ENCODE assay signal across 9 cellular contexts in genomic region chr17:76716146-76716833, GRCh38. TPM values are rescaled to one million over a fixed set of nuclear protein-coding genes. Genes with fewer than 3 reads are reported as not detected.
DNase-seq lines count a peak whose midpoint lies in the region; ATAC-seq and TF ChIP-seq lines count a peak whose summit lies in the region.
"Had no signal": no experiment of that assay in that cellular context is flagged by ENCODE, and none has a peak within 500 bp of the region (broad histone marks: within the 10 kb centered on the region; RNA-seq: fewer than 3 reads in every experiment).

No MANE protein-coding gene starts in this region.

- H3K4me1 Mint-ChIP-seq in activated CD4-positive, alpha-beta memory T cell treated with anti-CD3 and anti-CD28 coated beads, Interleukin-2, amount 10 ng/mL, durations not matched to agents 7 days and 5 days = peaks cover 49% of the 10 kb centered on the region

- no peaks in the 10 kb centered on the region for H3K9me3 Mint-ChIP-seq in activated CD4-positive, alpha-beta memory T cell treated with anti-CD3 and anti-CD28 coated beads, Interleukin-2, amount 10 ng/mL, durations not matched to agents 7 days and 5 days

- intact Hi-C loops in posterior vena cava (cut with DNase I) = loop anchor here in 1 of 2 donors (5.0 kb wide), 1 partner anchor 34 kb away; no protein-coding TSS in a partner anchor

- peak overlapping the region; percentile 86 for H3K27ac Mint-ChIP-seq in activated CD4-positive, alpha-beta memory T cell treated with anti-CD3 and anti-CD28 coated beads, Interleukin-2, amount 10 ng/mL, durations not matched to agents 7 days and 5 days

- no peak overlapping the region for H3K4me3 Mint-ChIP-seq in activated CD4-positive, alpha-beta memory T cell treated with anti-CD3 and anti-CD28 coated beads, Interleukin-2, amount 10 ng/mL, durations not matched to agents 7 days and 5 days

- peak; percentile 48 to 63 for ATAC-seq in activated CD4-positive, CD25-positive, alpha-beta regulatory T cell treated with anti-CD3 and anti-CD28 coated beads, Interleukin-2, amount 50 U/mL, for 24 hours
- ATAC-seq: A549 had no signal

- no peaks in the 10 kb centered on the region for H3K27me3 Mint-ChIP-seq in activated CD4-positive, alpha-beta memory T cell treated with anti-CD3 and anti-CD28 coated beads, Interleukin-2, amount 10 ng/mL, durations not matched to agents 7 days and 5 days

- peaks cover 76% of the 10 kb centered on the region for H3K36me3 Mint-ChIP-seq in activated CD4-positive, alpha-beta memory T cell treated with anti-CD3 and anti-CD28 coated beads, Interleukin-2, amount 10 ng/mL, durations not matched to agents 7 days and 5 days (ENCODE audit: low read depth)

- peak; percentile 62 for TF ChIP-seq POLR2A in erythroblast (IDR thresholded peaks at IDR 0.05; ENCODE audit: low read length)

- POLR2A ChIA-PET in activated CD4-positive, alpha-beta memory T cell treated with anti-CD3 and anti-CD28 coated beads, Interleukin-2, amount 10 ng/mL, durations not matched to agents 7 days and 5 days (lab: Charles Lee) = interaction anchor here (0.9 to 7.4 kb wide), 6 partner anchors 10 to 45 kb away, joined by 3 to 59 read pairs (median 6); partner anchors contain the start of genes JMJD6, METTL23 and MFSD11

- no peak for DNase-seq in activated CD4-positive, CD25-positive, alpha-beta regulatory T cell (lab: John Stamatoyannopoulos, UW)
- DNase-seq in activated CD4-positive, alpha-beta memory T cell treated with anti-CD3 and anti-CD28 coated beads, Interleukin-2, amount 10 ng/mL, durations not matched to agents 7 days and 5 days = peak; percentile 69
- DNase-seq in erythroblast (lab: John Stamatoyannopoulos, UW) (peak; percentile 84 to 86), posterior vena cava (ENCODE audit: low spot score) (peak; percentile 91), NCI-H2029 treated with DMSO at 0.1 percent for 48 hours (lab: John Stamatoyannopoulos, UW) (no peak), DMS153 treated with DMSO at 0.1 percent for 48 hours (lab: John Stamatoyannopoulos, UW; ENCODE audit: unreplicated experiment) (no peak), germinal center (ENCODE audit: low spot score) (no peak)

- CTCF ChIA-PET in activated CD4-positive, alpha-beta memory T cell treated with anti-CD3 and anti-CD28 coated beads, Interleukin-2, amount 10 ng/mL, durations not matched to agents 7 days and 5 days (lab: Charles Lee) = interaction anchor here (0.9 to 5.8 kb wide), 3 partner anchors 8 to 35 kb away, joined by 4 to 36 read pairs (median 6); partner anchors contain the start of genes JMJD6 and METTL23

RNA-seq across cellular contexts. Expression of gene MXRA7, which starts 5.5 kb away (rescaled TPM):
- 1 to 10 TPM; 7.5 to 8.5 TPM for total RNA-seq in activated CD4-positive, alpha-beta memory T cell treated with anti-CD3 and anti-CD28 coated beads, Interleukin-2, amount 10 ng/mL, durations not matched to agents 7 days and 5 days
- total RNA-seq in posterior vena cava = 100 to 1,000 TPM; 343 to 428 TPM

RNA-seq across cellular contexts. Expression of gene JMJD6, which starts 10.1 kb away (rescaled TPM):
- 10 to 100 TPM; 66.8 to 68.0 TPM for total RNA-seq in activated CD4-positive, alpha-beta memory T cell treated with anti-CD3 and anti-CD28 coated beads, Interleukin-2, amount 10 ng/mL, durations not matched to agents 7 days and 5 days
- 10 to 100 TPM; 32.1 to 43.0 TPM for total RNA-seq in posterior vena cava

RNA-seq across cellular contexts. Expression of gene METTL23, which starts 10.3 kb away (rescaled TPM):
- 10 to 100 TPM; 43.0 to 48.0 TPM for total RNA-seq in activated CD4-positive, alpha-beta memory T cell treated with anti-CD3 and anti-CD28 coated beads, Interleukin-2, amount 10 ng/mL, durations not matched to agents 7 days and 5 days
- 10 to 100 TPM; 23.3 to 25.6 TPM for total RNA-seq in posterior vena cava

RNA-seq across cellular contexts. Expression of gene SRSF2, which starts 20.8 kb away (rescaled TPM):
- 100 to 1,000 TPM; 316 to 325 TPM for total RNA-seq in activated CD4-positive, alpha-beta memory T cell treated with anti-CD3 and anti-CD28 coated beads, Interleukin-2, amount 10 ng/mL, durations not matched to agents 7 days and 5 days
- total RNA-seq in posterior vena cava = 100 to 1,000 TPM; 120 to 133 TPM

RNA-seq across cellular contexts. Expression of gene MFSD11, which starts 21.6 kb away (rescaled TPM):
- 10 to 100 TPM; 24.5 to 28.2 TPM for total RNA-seq in activated CD4-positive, alpha-beta memory T cell treated with anti-CD3 and anti-CD28 coated beads, Interleukin-2, amount 10 ng/mL, durations not matched to agents 7 days and 5 days
- 10 to 100 TPM; 20.7 to 24.0 TPM for total RNA-seq in posterior vena cava

Comparison
In these comparisons a context has a peak if more than half of its experiments do, and no peak if none do; other contexts are left out.
1. DNase-seq: peak in activated CD4-positive, alpha-beta memory T cell treated with anti-CD3 and anti-CD28 coated beads, Interleukin-2, amount 10 ng/mL, durations not matched to agents 7 days and 5 days (single experiment), erythroblast (2 of 2) and posterior vena cava (single experiment); none in activated CD4-positive, CD25-positive, alpha-beta regulatory T cell (0 of 4), NCI-H2029 treated with DMSO at 0.1 percent for 48 hours (single experiment), DMS153 treated with DMSO at 0.1 percent for 48 hours (single experiment) and germinal center (single experiment).
2. RNA of gene MXRA7, which starts 5.5 kb away (total RNA-seq): 343 to 428 TPM in posterior vena cava; 7.5 to 8.5 TPM in activated CD4-positive, alpha-beta memory T cell treated with anti-CD3 and anti-CD28 coated beads, Interleukin-2, amount 10 ng/mL, durations not matched to agents 7 days and 5 days; every median in the first group is over 10 times any median in the second.